In genomic region chr12:66152732-66153131, GRCh38 we compare ENCODE assay signal across 20 cellular contexts. TPM values are rescaled to one million over a fixed set of nuclear protein-coding genes. Genes with fewer than 3 reads are reported as not detected.
A peak's percentile ranks its signal among the peaks of the same experiment; 100 is the strongest.
DNase-seq lines count a peak whose midpoint lies in the region; ATAC-seq, FAIRE-seq and TF ChIP-seq lines count a peak whose summit lies in the region.
"Had no signal": no experiment of that assay in that cellular context is flagged by ENCODE, and none has a peak within 500 bp of the region (broad histone marks: within the 10 kb centered on the region; RNA-seq: fewer than 3 reads in every experiment).

No MANE protein-coding gene starts in this region.

- H3K4me2 ChIP-seq in keratinocyte (ENCODE audit: control insufficient read depth, extremely low read depth, insufficient read depth, low read depth, low read length) = peak overlapping the region; percentile 28
- no peak overlapping the region for H3K4me2 ChIP-seq in mammary epithelial cell (ENCODE audit: insufficient read depth, low read depth, low read length)

- intact Hi-C loops in mammary epithelial cell (cut with micrococcal nuclease) = no loop called here

- H3K4me1 ChIP-seq in keratinocyte (ENCODE audit: control insufficient read depth, extremely low read depth, insufficient read depth, low read length) = peaks cover 6% of the 10 kb centered on the region
- H3K4me1 ChIP-seq in mammary epithelial cell (ENCODE audit: insufficient read depth, low read length) = no peaks in the 10 kb centered on the region
- H3K4me1 ChIP-seq: breast epithelium, Caco-2, testis had no signal

- no peaks in the 10 kb centered on the region for H3K27me3 ChIP-seq in bronchial epithelial cell (ENCODE audit: control insufficient read depth, insufficient read depth, low read length)
- no peaks in the 10 kb centered on the region for H3K27me3 ChIP-seq in keratinocyte (ENCODE audit: control insufficient read depth, extremely low read depth, insufficient read depth, low read length)
- H3K27me3 ChIP-seq in mammary epithelial cell (ENCODE audit: insufficient read depth, low read length) = no peaks in the 10 kb centered on the region
- H3K27me3 ChIP-seq: breast epithelium, testis had no signal

- dilution Hi-C loops in keratinocyte (cut with MboI; ENCODE audit: extremely low pct_ligation_motif_present, low sequenced_read_pairs) (no loop called here), mammary epithelial cell (cut with HindIII; ENCODE audit: low sequenced_read_pairs) (no loop called here)

- TF ChIP-seq CTCF in AG09309 (IDR thresholded peaks at IDR 0.05; ENCODE audit: control insufficient read depth, insufficient read depth, low read depth, low read length, missing control alignments) (no peak), bronchial epithelial cell (IDR thresholded peaks at IDR 0.05; ENCODE audit: insufficient read depth, low read length, severe bottlenecking) (no peak), keratinocyte (optimal IDR thresholded peaks at IDR 0.05 in 1 of 3, IDR thresholded peaks at IDR 0.05 in 1 of 3, conservative IDR thresholded peaks at IDR 0.05 in 1 of 3; ENCODE audit: extremely low read depth in 1 of 3, insufficient read depth in 2 of 3, low read length in 3 of 3) (no peak), mammary epithelial cell (conservative IDR thresholded peaks at IDR 0.05 in 1 of 2, IDR thresholded peaks at IDR 0.05 in 1 of 2; ENCODE audit: extremely low read depth in 1 of 2, insufficient read depth in 1 of 2, low read depth in 1 of 2, low read length in 2 of 2) (no peak)

- H3K79me2 ChIP-seq in keratinocyte (ENCODE audit: control insufficient read depth, insufficient read depth, low read length) = peaks cover 5% of the 10 kb centered on the region
- peaks cover 15% of the 10 kb centered on the region for H3K79me2 ChIP-seq in mammary epithelial cell (ENCODE audit: insufficient read depth, low read length)

- BruUV-seq in mammary epithelial cell (replicated peaks; lab: Mats Ljungman, UMichigan) = no TSS peak

- WGBS in mammary epithelial cell (ENCODE audit: low coverage, missing lambda C conversion rate) = 88% methylated on average over 1 of the region's 1 CpG

- DNase-seq in AG09309 (ENCODE audit: low read depth) = peak; percentile 17
- DNase-seq in GM03348 (ENCODE audit: low spot score) = peak; percentile 56
- DNase-seq in bronchial epithelial cell (ENCODE audit: low read depth) = peak; percentile 50
- no peak for DNase-seq in keratinocyte (ENCODE audit: low read depth, low spot score)
- no peak for DNase-seq in MV-4-11 (lab: John Stamatoyannopoulos, UW)
- DNase-seq in mammary epithelial cell = no peak
- DNase-seq: activated naive CD4-positive, alpha-beta T cell treated with anti-CD3 and anti-CD28 coated beads, Interleukin-2, amount 50 U/mL, for 16 hours; activated T-cell treated with anti-CD3 and anti-CD28 coated beads, Interleukin-2, amount 50 U/mL, for 4 hours; Caco-2; Kasumi-1; left ventricle myocardium inferior; NCI-H1436 treated with DMSO at 0.1 percent for 48 hours; NCI-H2171; Right ventricle myocardium superior; stimulated activated CD4-positive, alpha-beta T cell treated with anti-CD3 and anti-CD28 coated beads, Interleukin-15, amount 100 ng/mL, for 24 hours; T-helper 1 cell; testis had no signal

- no peaks in the 10 kb centered on the region for H3K9me3 ChIP-seq in keratinocyte (ENCODE audit: control insufficient read depth, low read depth, low read length)
- no peaks in the 10 kb centered on the region for H3K9me3 ChIP-seq in mammary epithelial cell (replicated peaks; ENCODE audit: insufficient read depth, low read length)
- H3K9me3 ChIP-seq: breast epithelium, Caco-2, left ventricle myocardium inferior, testis had no signal

- H3K9me1 ChIP-seq in keratinocyte (ENCODE audit: control insufficient read depth, extremely low read depth, insufficient read depth, low read length) = no peaks in the 10 kb centered on the region

- H3K4me3 ChIP-seq in AG09309 (ENCODE audit: control insufficient read depth, low read depth, low read length) (no peak overlapping the region), bronchial epithelial cell (ENCODE audit: low read depth, low read length) (no peak overlapping the region), keratinocyte (ENCODE audit: control insufficient read depth in 2 of 3, extremely low read depth in 1 of 3, insufficient read depth in 2 of 3, low read depth in 1 of 3, low read length in 3 of 3) (no peak overlapping the region), mammary epithelial cell (replicated peaks in 1 of 3; ENCODE audit: insufficient read depth in 1 of 3, low read depth in 2 of 3, low read length in 3 of 3) (no peak overlapping the region)
- H3K4me3 ChIP-seq: breast epithelium, left ventricle myocardium inferior, testis had no signal

- no peaks in the 10 kb centered on the region for H4K20me1 ChIP-seq in keratinocyte (ENCODE audit: control insufficient read depth, extremely low read depth, insufficient read depth, low read length)
- no peaks in the 10 kb centered on the region for H4K20me1 ChIP-seq in mammary epithelial cell (ENCODE audit: insufficient read depth, low read length)

- H3K36me3 ChIP-seq in bronchial epithelial cell (ENCODE audit: control insufficient read depth, insufficient read depth, low read length) = peaks cover 1% of the 10 kb centered on the region
- H3K36me3 ChIP-seq in keratinocyte (ENCODE audit: control insufficient read depth in 2 of 2, extremely low read depth in 1 of 2, insufficient read depth in 2 of 2, low read length in 2 of 2) = peaks cover 0 to 5% of the 10 kb centered on the region in 2 experiments
- peaks cover 2% of the 10 kb centered on the region for H3K36me3 ChIP-seq in mammary epithelial cell (ENCODE audit: insufficient read depth, low read length)
- H3K36me3 ChIP-seq: breast epithelium had no signal

- H3K9ac ChIP-seq in keratinocyte (ENCODE audit: control insufficient read depth, extremely low read depth, insufficient read depth, low read length) (no peak overlapping the region), mammary epithelial cell (ENCODE audit: insufficient read depth, low read length) (no peak overlapping the region)

- in situ Hi-C loops in mammary epithelial cell (cut with MboI; ENCODE audit: low sequenced_read_pairs in 2 of 2) = no loop called here

- no peak overlapping the region for H2AFZ ChIP-seq in keratinocyte (ENCODE audit: control insufficient read depth, low read length)
- no peak overlapping the region for H2AFZ ChIP-seq in mammary epithelial cell (ENCODE audit: low read depth, low read length)

- peak overlapping the region; percentile 10 for H3K27ac ChIP-seq in keratinocyte (ENCODE audit: control insufficient read depth, insufficient read depth, low read length)
- H3K27ac ChIP-seq in mammary epithelial cell (ENCODE audit: insufficient read depth, low read depth, low read length) = no peak overlapping the region
- H3K27ac ChIP-seq: breast epithelium, epithelial cell of prostate, left ventricle myocardium inferior, testis had no signal

- no peak for ATAC-seq in HG03342 (IDR thresholded peaks at IDR 0.05; ENCODE audit: unreplicated experiment)
- ATAC-seq: activated T-cell treated with anti-CD3 and anti-CD28 coated beads, Interleukin-2, amount 50 U/mL, for 4 hours had no signal

- CTCF ChIA-PET in mammary epithelial cell (lab: Charles Lee; ENCODE audit: low non-redundant PET) = no interaction called here

- FAIRE-seq in bronchial epithelial cell (lab: Jason Lieb, UNC) = no peak
- no peak for FAIRE-seq in keratinocyte (lab: Jason Lieb, UNC)

RNA-seq across cellular contexts. Expression of gene TMBIM4, which starts 17.1 kb away (rescaled TPM):
- total RNA-seq in bronchial epithelial cell (29.4 and 29.5 TPM in 2 replicates), mammary epithelial cell (10 to 100 TPM; 57.7 to 76.2 TPM)
- polyA plus RNA-seq in keratinocyte (77.2 to 111 TPM (median 106 TPM) in 3 replicates), mammary epithelial cell (67.6 TPM)
- polyA plus RNA-seq in keratinocyte (2011; ENCODE audit: low read depth) = 12.3 TPM
- 58.9 and 74.6 TPM in 2 replicates for polyA plus RNA-seq in keratinocyte (2011; cell fraction: cytosol; rRNA removed)
- 59.6 and 95.5 TPM in 2 replicates for polyA plus RNA-seq in keratinocyte (2011; cell fraction: nucleus; rRNA removed)
- polyA plus RNA-seq in keratinocyte (2012; ENCODE audit: low replicate concordance) = 47.5 and 70.1 TPM in 2 replicates
- polyA minus RNA-seq in keratinocyte (19.3 to 40.9 TPM (median 30.2 TPM) in 3 replicates), mammary epithelial cell (12.6 TPM)
- polyA minus RNA-seq in keratinocyte (2011; cell fraction: cytosol; rRNA and poly(A)+ RNA removed) = 108 TPM
- polyA minus RNA-seq in keratinocyte (2011; cell fraction: nucleus; rRNA and poly(A)+ RNA removed) = 11.3 and 24.4 TPM in 2 replicates

RNA-seq across cellular contexts. Expression of gene LLPH, which starts 22.2 kb away (rescaled TPM):
- 6.1 and 6.5 TPM in 2 replicates for total RNA-seq in bronchial epithelial cell
- 15.0 to 36.6 TPM (median 20.5 TPM) in 3 replicates for polyA plus RNA-seq in keratinocyte
- polyA plus RNA-seq in keratinocyte (2011; ENCODE audit: low read depth) = 58.7 TPM
- 22.2 and 38.4 TPM in 2 replicates for polyA plus RNA-seq in keratinocyte (2011; cell fraction: cytosol; rRNA removed)
- 11.6 and 18.0 TPM in 2 replicates for polyA plus RNA-seq in keratinocyte (2011; cell fraction: nucleus; rRNA removed)
- 30.4 and 45.6 TPM in 2 replicates for polyA plus RNA-seq in keratinocyte (2012; ENCODE audit: low replicate concordance)
- polyA minus RNA-seq in keratinocyte = 0.26 to 4.0 TPM (median 0.99 TPM) in 3 replicates
- 1.9 TPM for polyA minus RNA-seq in keratinocyte (2011; cell fraction: cytosol; rRNA and poly(A)+ RNA removed)
- polyA minus RNA-seq in keratinocyte (2011; cell fraction: nucleus; rRNA and poly(A)+ RNA removed) = 1.2 and 2.3 TPM in 2 replicates
- total RNA-seq in mammary epithelial cell = 10 to 100 TPM in 1 of 2 donors, 1 to 10 TPM in 1; 3.0 to 35.0 TPM
- polyA plus RNA-seq in mammary epithelial cell = 10.6 TPM
- not detected for polyA minus RNA-seq in mammary epithelial cell

RNA-seq across cellular contexts. Expression of gene IRAK3, which starts 36.3 kb away (rescaled TPM):
- total RNA-seq in bronchial epithelial cell (1.0 and 1.6 TPM in 2 replicates), mammary epithelial cell (under 1 TPM; 0.42 to 0.50 TPM)
- polyA plus RNA-seq in keratinocyte (0.06 to 0.17 TPM (median 0.07 TPM) in 3 replicates), mammary epithelial cell (0.10 TPM)
- not detected for polyA plus RNA-seq in keratinocyte (2011; ENCODE audit: low read depth)
- polyA plus RNA-seq in keratinocyte (2011; cell fraction: cytosol; rRNA removed) = 0.04 and 0.05 TPM in 2 replicates
- polyA plus RNA-seq in keratinocyte (2011; cell fraction: nucleus; rRNA removed) = 0.08 TPM in 2 replicates
- polyA plus RNA-seq in keratinocyte (2012; ENCODE audit: low replicate concordance) = 0.08 TPM in 1 of 2 replicates, not detected in the other
- polyA minus RNA-seq in keratinocyte (0.22 TPM in 1 of 3 replicates, not detected in the others), mammary epithelial cell (not detected)
- not detected for polyA minus RNA-seq in keratinocyte (2011; cell fraction: cytosol; rRNA and poly(A)+ RNA removed)
- not detected in 2 replicates for polyA minus RNA-seq in keratinocyte (2011; cell fraction: nucleus; rRNA and poly(A)+ RNA removed)
- total RNA-seq: Caco-2 had no signal

Comparison
In these comparisons a context has a peak if more than half of its experiments do, and no peak if none do; other contexts are left out.
1. DNase-seq: peak in AG09309 (single experiment), GM03348 (single experiment) and bronchial epithelial cell (single experiment); none in keratinocyte (single experiment), MV-4-11 (single experiment) and mammary epithelial cell (single experiment).